18 cellular contexts compared by ENCODE assay signal in the genomic region with DNA sequence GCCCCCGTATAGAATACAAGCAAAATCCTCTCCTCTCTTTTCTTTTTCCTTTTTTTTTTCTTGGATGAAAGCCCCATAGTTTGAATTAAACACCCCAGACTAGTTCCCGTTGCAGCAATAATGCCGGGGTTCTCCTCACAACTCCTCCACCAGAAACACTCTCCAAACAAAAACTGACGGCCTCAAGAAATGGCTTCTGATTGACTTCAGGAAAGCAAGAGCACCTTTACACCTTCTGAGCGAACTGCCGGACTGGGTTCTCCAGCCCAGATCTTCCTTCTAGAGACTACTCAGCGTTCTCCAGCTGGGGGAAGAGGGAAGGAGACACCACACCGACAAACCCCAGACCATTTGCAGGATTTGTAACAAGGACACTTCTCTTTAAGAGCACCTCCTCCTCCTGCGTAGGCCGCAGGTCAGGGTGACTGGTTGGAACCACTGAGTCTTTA. TPM values are rescaled to one million over a fixed set of nuclear protein-coding genes. Genes with fewer than 3 reads are reported as not detected.
DNase-seq lines count a peak whose midpoint lies in the region; ATAC-seq and TF ChIP-seq lines count a peak whose summit lies in the region.
"Had no signal": no experiment of that assay in that cellular context is flagged by ENCODE, and none has a peak within 500 bp of the region (broad histone marks: within the 10 kb centered on the region; RNA-seq: fewer than 3 reads in every experiment).

No MANE protein-coding gene starts in this region.

- H3K4me1 ChIP-seq in right atrium auricular region, result peaks cover 0 to 33% of the 10 kb centered on the region in 2 donors

- POLR2A ChIA-PET in WTC11 (lab: Charles Lee), result no interaction called here

- TF ChIP-seq CTCF in WTC11 (IDR thresholded peaks at IDR 0.05) (no peak), right atrium auricular region (IDR thresholded peaks at IDR 0.05) (no peak)

- H3K27me3 ChIP-seq in right atrium auricular region, result no peaks in the 10 kb centered on the region

- H3K9me3 ChIP-seq in right atrium auricular region, result no peaks in the 10 kb centered on the region
- H3K9me3 ChIP-seq: upper lobe of right lung had no signal

- intact Hi-C loops in activated CD4-positive, alpha-beta T cell treated with anti-CD3 and anti-CD28 coated beads, Interleukin-2, amount 10 ng/mL, durations not matched to agents 24 days and 14 days (cut with micrococcal nuclease), result no loop called here

- H3K4me1 Mint-ChIP-seq in activated CD4-positive, alpha-beta T cell treated with anti-CD3 and anti-CD28 coated beads, Interleukin-2, amount 10 ng/mL, durations not matched to agents 24 days and 14 days, result peaks cover 15% of the 10 kb centered on the region
- H3K4me1 Mint-ChIP-seq in WTC11, result peaks cover 80% of the 10 kb centered on the region

- ATAC-seq in WTC11 (no peak), HG02798 (IDR thresholded peaks at IDR 0.05; ENCODE audit: poor library complexity, unreplicated experiment) (no peak), GM21515 (IDR thresholded peaks at IDR 0.05; ENCODE audit: unreplicated experiment) (no peak)
- ATAC-seq: HCT116, upper lobe of right lung had no signal

- H3K4me3 Mint-ChIP-seq in activated CD4-positive, alpha-beta T cell treated with anti-CD3 and anti-CD28 coated beads, Interleukin-2, amount 10 ng/mL, durations not matched to agents 24 days and 14 days, result no peak overlapping the region
- peak overlapping the region; percentile 50 for H3K4me3 Mint-ChIP-seq in WTC11
- H3K4me3 Mint-ChIP-seq: activated B cell treated with CpG ODN at 0.5 μM for 24 hours; dendritic cell treated with granulocyte-macrophage colony-stimulating factor and Interleukin-4, amounts not matched to agents 40 ng/mL and 50 ng/mL, for 4 days had no signal

- peaks cover 37% of the 10 kb centered on the region for H3K9me3 Mint-ChIP-seq in activated CD4-positive, alpha-beta T cell treated with anti-CD3 and anti-CD28 coated beads, Interleukin-2, amount 10 ng/mL, durations not matched to agents 24 days and 14 days
- H3K9me3 Mint-ChIP-seq in WTC11, result no peaks in the 10 kb centered on the region
- H3K9me3 Mint-ChIP-seq: dendritic cell treated with granulocyte-macrophage colony-stimulating factor and Interleukin-4, amounts not matched to agents 40 ng/mL and 50 ng/mL, for 4 days had no signal

- H3K36me3 Mint-ChIP-seq in activated CD4-positive, alpha-beta T cell treated with anti-CD3 and anti-CD28 coated beads, Interleukin-2, amount 10 ng/mL, durations not matched to agents 24 days and 14 days (ENCODE audit: low read depth), result peaks cover 24% of the 10 kb centered on the region
- peaks cover 1% of the 10 kb centered on the region; the same call in 1 of the 2 replicates for H3K36me3 Mint-ChIP-seq in WTC11

- H3K4me3 ChIP-seq in right atrium auricular region (peak overlapping the region; percentile 56 to 76), skeletal muscle cell (ENCODE audit: low read depth, low read length) (peak overlapping the region; percentile 71)
- H3K4me3 ChIP-seq: lung, upper lobe of right lung had no signal

- CTCF ChIA-PET in WTC11 (lab: Charles Lee), result interaction anchor here (0.7 to 1.4 kb wide), 4 partner anchors 11 to 61 kb away, joined by 3 to 5 read pairs (median 4); no protein-coding TSS in a partner anchor

- peaks cover 9% of the 10 kb centered on the region for H3K36me3 ChIP-seq in right atrium auricular region
- H3K36me3 ChIP-seq: upper lobe of right lung had no signal

- H3K27me3 Mint-ChIP-seq in activated CD4-positive, alpha-beta T cell treated with anti-CD3 and anti-CD28 coated beads, Interleukin-2, amount 10 ng/mL, durations not matched to agents 24 days and 14 days, result peaks cover 82% of the 10 kb centered on the region
- peaks cover 99% of the 10 kb centered on the region for H3K27me3 Mint-ChIP-seq in WTC11 (ENCODE audit: low read depth)

- H3K27ac ChIP-seq in right atrium auricular region, result peak overlapping the region; percentile 94 to 97
- H3K27ac ChIP-seq: upper lobe of right lung had no signal

- no peak for DNase-seq in activated CD4-positive, alpha-beta T cell treated with anti-CD3 and anti-CD28 coated beads, Interleukin-2, amount 10 ng/mL, durations not matched to agents 24 days and 14 days
- no peak for DNase-seq in activated CD4-positive, alpha-beta T cell treated with anti-CD3 and anti-CD28 coated beads, Interleukin-2, amount 50 U/mL, for 4 hours
- DNase-seq in WTC11 (ENCODE audit: low spot score) (no peak), right atrium auricular region (ENCODE audit: low spot score) (no peak), skeletal muscle cell (ENCODE audit: low read depth) (no peak)
- no peak for DNase-seq in effector CD8-positive, alpha-beta T cell (lab: John Stamatoyannopoulos, UW)
- DNase-seq: activated B cell treated with CpG ODN at 0.5 μM for 24 hours; activated naive CD4-positive, alpha-beta T cell; NCI-H1436; NCI-H524; SHP77 treated with DMSO at 0.1 percent for 48 hours; upper lobe of right lung had no signal

- H3K27ac Mint-ChIP-seq in activated CD4-positive, alpha-beta T cell treated with anti-CD3 and anti-CD28 coated beads, Interleukin-2, amount 10 ng/mL, durations not matched to agents 24 days and 14 days, result peak overlapping the region; percentile 52
- H3K27ac Mint-ChIP-seq in WTC11, result no peak overlapping the region
- H3K27ac Mint-ChIP-seq: activated B cell treated with CpG ODN at 0.5 μM for 24 hours; dendritic cell treated with granulocyte-macrophage colony-stimulating factor and Interleukin-4, amounts not matched to agents 40 ng/mL and 50 ng/mL, for 4 days had no signal

TF ChIP-seq in WTC11, 78 proteins besides CTCF, POLR2A, EP300 and RAD21:
- no peak for TF ChIP-seq ZNF317 (CRISPR knock-in tag; IDR thresholded peaks at IDR 0.05; ENCODE audit: borderline replicate concordance, low read depth)
- no peak for TF ChIP-seq ATF1 (CRISPR knock-in tag; IDR thresholded peaks at IDR 0.05)

RNA-seq across cellular contexts. Expression of a gene that starts 4.0 kb away (rescaled TPM):
- total RNA-seq in activated CD4-positive, alpha-beta T cell treated with anti-CD3 and anti-CD28 coated beads, Interleukin-2, amount 10 ng/mL, durations not matched to agents 24 days and 14 days, result not detected in 2 replicates
- total RNA-seq in WTC11 (2021), result 0.09 to 0.13 TPM in 2 of 3 replicates, not detected in the other
- 100 to 1,000 TPM in 1 of 2 donors, 10 to 100 TPM in 1; 86.3 to 108 TPM for total RNA-seq in right atrium auricular region
- total RNA-seq: activated B cell treated with CpG ODN at 0.5 μM for 24 hours, glomerular endothelial cell, upper lobe of right lung had no signal

Comparison
In these comparisons a context has a peak if more than half of its experiments do, and no peak if none do; other contexts are left out.
1. RNA of a gene that starts 4.0 kb away (total RNA-seq): 86.3 to 108 TPM in right atrium auricular region; 0.09 to 0.13 TPM in WTC11 and not detected in activated CD4-positive, alpha-beta T cell treated with anti-CD3 and anti-CD28 coated beads, Interleukin-2, amount 10 ng/mL, durations not matched to agents 24 days and 14 days; every median in the first group is over 10 times any median in the second.